ENCODE assay signal across 10 cellular contexts in the genomic region with DNA sequence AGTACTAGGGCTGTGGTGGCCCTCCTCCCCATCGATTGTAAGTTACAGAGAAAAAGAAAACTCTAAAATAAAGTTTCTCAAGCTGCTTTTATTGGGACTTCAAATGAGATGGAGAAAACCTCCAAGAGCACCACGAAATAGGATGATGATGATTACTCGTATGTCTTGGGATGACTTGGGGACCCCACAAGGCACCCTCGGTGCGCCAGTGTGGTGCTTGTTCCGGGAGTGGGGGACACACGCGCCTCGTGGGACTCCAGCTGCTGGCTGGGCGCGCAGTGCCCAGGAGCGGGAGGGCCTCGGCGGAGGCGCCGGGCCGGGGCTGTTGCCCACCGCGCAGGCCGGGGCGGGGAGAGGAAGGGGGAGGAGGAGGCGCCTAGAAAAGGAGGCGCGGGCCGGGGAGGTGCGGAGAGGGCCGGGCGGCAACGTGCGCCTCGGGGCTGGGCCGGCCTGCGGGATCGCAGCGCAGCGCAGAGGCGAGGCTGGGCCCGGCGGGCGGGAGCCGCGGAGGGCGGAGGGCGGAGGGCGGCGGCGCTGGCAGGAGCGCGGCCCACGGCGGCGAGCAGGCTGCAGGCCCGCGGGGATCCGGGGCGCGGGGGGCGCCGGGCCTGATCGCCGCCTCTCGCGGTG. TPM values are rescaled to one million over a fixed set of nuclear protein-coding genes. Genes with fewer than 3 reads are reported as not detected.
DNase-seq lines count a peak whose midpoint lies in the region; ATAC-seq and TF ChIP-seq lines count a peak whose summit lies in the region.
"Had no signal": no experiment of that assay in that cellular context is flagged by ENCODE, and none has a peak within 500 bp of the region (broad histone marks: within the 10 kb centered on the region; RNA-seq: fewer than 3 reads in every experiment).

A gene with protein sequence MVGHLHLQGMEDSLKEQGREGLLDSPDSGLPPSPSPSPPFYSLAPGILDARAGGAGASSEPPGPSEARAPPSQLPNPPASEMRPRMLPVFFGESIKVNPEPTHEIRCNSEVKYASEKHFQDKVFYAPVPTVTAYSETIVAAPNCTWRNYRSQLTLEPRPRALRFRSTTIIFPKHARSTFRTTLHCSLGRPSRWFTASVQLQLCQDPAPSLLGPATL (plus strand): TSS at position 408 of the 630 bp plus-strand sequence. CDS start 337 bp downstream, outside the sequence.

- no peak within 1 kb of the TSS for H4K8ac ChIP-seq in H9 (replicated peaks; ENCODE audit: insufficient read length, low read depth, low read length)

- H4K20me1 ChIP-seq in H9 (ENCODE audit: control insufficient read depth, insufficient read depth, insufficient read length): no peaks in the 10 kb centered on the region

- H2BK15ac ChIP-seq in H9 (ENCODE audit: low read depth, low read length): no peak within 1 kb of the TSS

- H3K56ac ChIP-seq in H9 (ENCODE audit: insufficient read length, low read depth, low read length): no peak within 1 kb of the TSS

- H3K9me3 Mint-ChIP-seq in H9: peaks cover 0 to 8% of the 10 kb centered on the region in 2 experiments; a peak in 3 of 5 replicates

- no peak within 1 kb of the TSS for H3K23ac ChIP-seq in H9 (ENCODE audit: insufficient read length, low read depth, low read length)

- H3K36me3 ChIP-seq in adipocyte (ENCODE audit: control insufficient read depth, insufficient read depth, low read length, severe bottlenecking) (no peaks in the 10 kb centered on the region), iPS DF 6.9 (ENCODE audit: control insufficient read depth, insufficient read depth, low read length) (no peaks in the 10 kb centered on the region), gastrocnemius medialis (no peaks in the 10 kb centered on the region)
- H3K36me3 ChIP-seq: SJSA1 had no signal

- H3K27me3 ChIP-seq in H9 (ENCODE audit: insufficient read depth, low read length): no peaks in the 10 kb centered on the region; the same call in 1 of the 2 replicates
- H3K27me3 ChIP-seq in adipocyte (replicated peaks; ENCODE audit: control insufficient read depth, insufficient read depth, low read length): peaks cover 57% of the 10 kb centered on the region
- no peaks in the 10 kb centered on the region; the same call in 1 of the 2 replicates for H3K27me3 ChIP-seq in iPS DF 6.9 (ENCODE audit: control insufficient read depth, insufficient read depth, low read length)
- peaks cover 0 to 2% (median 0%) of the 10 kb centered on the region in 3 donors for H3K27me3 ChIP-seq in gastrocnemius medialis

- peaks cover 3% of the 10 kb centered on the region; the same call in 1 of the 2 replicates for H3K4me1 ChIP-seq in H9 (ENCODE audit: insufficient read depth, low read length)
- H3K4me1 ChIP-seq in adipocyte (ENCODE audit: control insufficient read depth, insufficient read depth, low read length): no peaks in the 10 kb centered on the region
- H3K4me1 ChIP-seq in iPS DF 6.9 (ENCODE audit: control insufficient read depth, insufficient read depth, low read length): peaks cover 4% of the 10 kb centered on the region; the same call in 1 of the 2 replicates
- H3K4me1 ChIP-seq in gastrocnemius medialis: peaks cover 16 to 18% of the 10 kb centered on the region in 2 donors

- no peak within 1 kb of the TSS for H4K91ac ChIP-seq in H9 (ENCODE audit: insufficient read length, low read depth, low read length)

- H4K5ac ChIP-seq in H9 (ENCODE audit: insufficient read length, low read depth, low read length): no peak within 1 kb of the TSS

- no peak within 1 kb of the TSS for H3K18ac ChIP-seq in H9 (ENCODE audit: insufficient read length, low read depth, low read length)

- no peak within 1 kb of the TSS for H3K27ac ChIP-seq in H9 (ENCODE audit: insufficient read length, low read depth, low read length)
- no peak within 1 kb of the TSS for H3K27ac ChIP-seq in iPS DF 6.9 (ENCODE audit: low read length)
- H3K27ac ChIP-seq in gastrocnemius medialis: no peak within 1 kb of the TSS
- H3K27ac ChIP-seq: SJSA1 had no signal

- H3T11ph ChIP-seq in H9 (ENCODE audit: low read length): no peak within 1 kb of the TSS

- TF ChIP-seq POLR2A in gastrocnemius medialis (IDR thresholded peaks at IDR 0.05): no peak

- TF ChIP-seq CTCF in H9 (conservative IDR thresholded peaks at IDR 0.05) (no peak), gastrocnemius medialis (IDR thresholded peaks at IDR 0.05 in 4 of 5, conservative IDR thresholded peaks at IDR 0.05 in 1 of 5) (no peak)

- no peaks in the 10 kb centered on the region for H3K79me2 ChIP-seq in H9 (ENCODE audit: insufficient read depth, low read length)

- peaks cover 8% of the 10 kb centered on the region for H3K23me2 ChIP-seq in H9 (ENCODE audit: insufficient read length, low read depth, low read length, poor library complexity, severe bottlenecking)

- in situ Hi-C loops in gastrocnemius medialis (cut with MboI; ENCODE audit: low sequenced_read_pairs in 4 of 4): no loop called here

- no peak within 1 kb of the TSS for H2BK120ac ChIP-seq in H9 (ENCODE audit: low read depth, low read length, poor library complexity, severe bottlenecking)

- peaks cover 30 to 52% of the 10 kb centered on the region in 2 experiments for H3K4me1 Mint-ChIP-seq in H9

- no peak within 1 kb of the TSS for H2AFZ ChIP-seq in H9 (ENCODE audit: low read length)

- H3K14ac ChIP-seq in H9 (ENCODE audit: insufficient read depth, low read length): 0 out of 2 replicates have a peak within 1 kb of the TSS, but pooled peaks have one; percentile 45

- no peak within 1 kb of the TSS for H3K4me3 ChIP-seq in adipocyte (ENCODE audit: low read length)
- H3K4me3 ChIP-seq in iPS DF 6.9 (ENCODE audit: low read length): peak within 1 kb of the TSS; percentile 17; the same call in 1 of the 2 replicates
- peak within 1 kb of the TSS; percentile 35 to 50 (median 48) for H3K4me3 ChIP-seq in gastrocnemius medialis
- H3K4me3 ChIP-seq: SJSA1 had no signal

- H3K36me3 Mint-ChIP-seq in H9 (ENCODE audit: insufficient read depth in 1 of 3, low read depth in 3 of 3): peaks cover 2 to 4% (median 2%) of the 10 kb centered on the region in 3 experiments; a peak in 3 of 7 replicates

- peak; percentile 67 for DNase-seq in H9
- DNase-seq in adipocyte (ENCODE audit: low read depth): peak; percentile 51
- DNase-seq in iPS DF 6.9 (ENCODE audit: low read depth, low spot score): no peak
- no peak for DNase-seq in gastrocnemius medialis
- no peak for DNase-seq in mucosa of gallbladder (ENCODE audit: low spot score)
- DNase-seq in A172 (ENCODE audit: low spot score): no peak
- DNase-seq in activated CD4-positive, alpha-beta T cell treated with anti-CD3 and anti-CD28 coated beads, Interleukin-2, amount 50 U/mL, for 48 hours: no peak
- DNase-seq: anterior cingulate cortex had no signal

- no peaks in the 10 kb centered on the region for H3K9me3 ChIP-seq in H9 (ENCODE audit: control insufficient read depth, low read depth, low read length)
- H3K9me3 ChIP-seq in adipocyte (ENCODE audit: control insufficient read depth, low read length): no peaks in the 10 kb centered on the region
- H3K9me3 ChIP-seq in iPS DF 6.9 (ENCODE audit: control insufficient read depth, insufficient read depth, low read length): no peaks in the 10 kb centered on the region
- no peaks in the 10 kb centered on the region for H3K9me3 ChIP-seq in gastrocnemius medialis
- H3K9me3 ChIP-seq: SJSA1 had no signal

- H3K4ac ChIP-seq in H9 (ENCODE audit: low read depth, low read length): no peak within 1 kb of the TSS

- WGBS in H9 (ENCODE audit: extremely low coverage, insufficient read length, low lambda C conversion rate): no CpG with 5 or more reads among the region's 63 CpGs
- no CpG with 5 or more reads among the region's 63 CpGs for WGBS in iPS DF 6.9 (ENCODE audit: insufficient coverage, insufficient read length)

- peak within 1 kb of the TSS; percentile 62 to 86 for H3K4me3 Mint-ChIP-seq in H9

- no peak within 1 kb of the TSS for H2AK5ac ChIP-seq in H9 (ENCODE audit: insufficient read length, low read length)

- H3K4me2 ChIP-seq in H9 (ENCODE audit: insufficient read depth, insufficient read length, low read length): peak within 1 kb of the TSS; percentile 36

- intact Hi-C loops in gastrocnemius medialis (cut with DNase I; ENCODE audit: low total_unique reads): no loop called here

- H3K27ac Mint-ChIP-seq in H9: no peak within 1 kb of the TSS

- H3K9ac ChIP-seq in H9 (ENCODE audit: extremely low read depth, insufficient read length, low read length): no peak within 1 kb of the TSS
- no peak within 1 kb of the TSS for H3K9ac ChIP-seq in adipocyte (ENCODE audit: low read length)

- peak; percentile 39 to 42 for ATAC-seq in gastrocnemius medialis
- no peak for ATAC-seq in HG02852 (IDR thresholded peaks at IDR 0.05; ENCODE audit: unreplicated experiment)

- H2BK20ac ChIP-seq in H9 (ENCODE audit: low read depth, low read length, poor library complexity, severe bottlenecking): no peak within 1 kb of the TSS

- H3K27me3 Mint-ChIP-seq in H9 (ENCODE audit: low read depth): peaks cover 42% of the 10 kb centered on the region

- H3K79me1 ChIP-seq in H9 (ENCODE audit: insufficient read depth, low read depth, low read length, poor library complexity, severe bottlenecking): no peaks in the 10 kb centered on the region

- H2BK12ac ChIP-seq in H9 (ENCODE audit: insufficient read length, low read depth, low read length): no peak within 1 kb of the TSS

- no peak within 1 kb of the TSS for H2BK5ac ChIP-seq in H9 (ENCODE audit: insufficient read length, low read length)

RNA-seq across cellular contexts. Expression of the gene that starts here (rescaled TPM):
- total RNA-seq in H9 (2021): 9.7 and 10.6 TPM in 2 replicates
- 1 to 10 TPM in 1 of 4 donors, under 1 TPM in 3; 0.15 to 1.1 (median 0.23) TPM for total RNA-seq in gastrocnemius medialis
- total RNA-seq in mucosa of gallbladder: 0.49 TPM
- total RNA-seq in A172 (2014; rRNA removed; shearing (Covaris generic)): not detected in 2 replicates
- total RNA-seq: SJSA1 had no signal

Comparison
In these comparisons a context has a peak if more than half of its experiments do, and no peak if none do; other contexts are left out.
1. DNase-seq: peak in H9 (single experiment) and adipocyte (single experiment); none in iPS DF 6.9 (single experiment), gastrocnemius medialis (0 of 2), mucosa of gallbladder (single experiment), A172 (single experiment) and activated CD4-positive, alpha-beta T cell treated with anti-CD3 and anti-CD28 coated beads, Interleukin-2, amount 50 U/mL, for 48 hours (0 of 2).